ENCODE assay signal across 3 cellular contexts in the genomic region with DNA sequence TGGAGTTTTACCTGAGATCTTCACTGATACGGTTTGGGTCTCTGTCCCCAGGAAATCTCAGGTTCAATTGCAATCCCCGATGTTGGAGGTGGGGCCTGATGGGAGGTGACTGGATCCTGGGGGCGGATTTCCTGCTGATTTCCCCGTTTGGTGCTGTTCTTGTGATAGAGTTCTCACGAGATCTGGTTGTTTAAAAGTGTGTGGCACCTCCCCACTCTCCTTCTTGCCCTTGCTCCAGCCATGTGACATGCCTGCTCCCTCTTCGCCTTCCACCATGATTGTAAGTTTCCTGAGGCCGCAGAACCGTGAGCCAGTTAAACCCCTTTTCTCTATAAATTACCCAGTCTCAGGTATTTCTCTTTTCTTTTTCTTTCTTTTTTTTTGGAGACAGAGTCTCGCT.
TF ChIP-seq lines count a peak whose summit lies in the region.

No MANE protein-coding gene starts in this region.

TF ChIP-seq in A549, 52 proteins besides CTCF, POLR2A, EP300 and RAD21:
- no peak for TF ChIP-seq HEYL (CRISPR knock-in tag; IDR thresholded peaks at IDR 0.05)
- no peak for TF ChIP-seq CHD2 (IDR thresholded peaks at IDR 0.05; ENCODE audit: low read length, partially characterized antibody)
- no peak for TF ChIP-seq ATOH8 (CRISPR knock-in tag; IDR thresholded peaks at IDR 0.05; ENCODE audit: low read depth)
- no peak for TF ChIP-seq RCOR1 (IDR thresholded peaks at IDR 0.05; ENCODE audit: low read depth, low read length)
- TF ChIP-seq HOXA7 (CRISPR knock-in tag; IDR thresholded peaks at IDR 0.05): no peak
- TF ChIP-seq MAZ (IDR thresholded peaks at IDR 0.05; ENCODE audit: borderline replicate concordance, low read depth, low read length): no peak
- TF ChIP-seq HOXB5 (CRISPR knock-in tag; IDR thresholded peaks at IDR 0.05): no peak
- TF ChIP-seq SMC3 (IDR thresholded peaks at IDR 0.05): no peak
- no peak for TF ChIP-seq TFCP2L1 (CRISPR knock-in tag; IDR thresholded peaks at IDR 0.05)
- TF ChIP-seq NFE2L2 (conservative IDR thresholded peaks at IDR 0.05; ENCODE audit: low read length): no peak

TF ChIP-seq in WTC11, 78 proteins besides CTCF, POLR2A, EP300 and RAD21:
- TF ChIP-seq STAT6 (CRISPR knock-in tag; conservative IDR thresholded peaks at IDR 0.05; ENCODE audit: low read depth) (no peak), GABPB1 (CRISPR knock-in tag; IDR thresholded peaks at IDR 0.05) (no peak), NR1H2 (CRISPR knock-in tag; IDR thresholded peaks at IDR 0.05) (no peak), ATF1 (CRISPR knock-in tag; IDR thresholded peaks at IDR 0.05) (no peak), OVOL2 (CRISPR knock-in tag; IDR thresholded peaks at IDR 0.05; ENCODE audit: borderline replicate concordance) (no peak), TEAD1 (CRISPR knock-in tag; IDR thresholded peaks at IDR 0.05) (no peak), CDX4 (CRISPR knock-in tag; IDR thresholded peaks at IDR 0.05; ENCODE audit: borderline replicate concordance) (no peak), USF2 (CRISPR knock-in tag; IDR thresholded peaks at IDR 0.05) (no peak), ZBTB21 (CRISPR knock-in tag; IDR thresholded peaks at IDR 0.05; ENCODE audit: borderline replicate concordance) (no peak), SMAD4 (CRISPR knock-in tag; IDR thresholded peaks at IDR 0.05) (no peak), CBFB (CRISPR knock-in tag; IDR thresholded peaks at IDR 0.05; ENCODE audit: low read depth) (no peak)
- TF ChIP-seq, protein P1, sequence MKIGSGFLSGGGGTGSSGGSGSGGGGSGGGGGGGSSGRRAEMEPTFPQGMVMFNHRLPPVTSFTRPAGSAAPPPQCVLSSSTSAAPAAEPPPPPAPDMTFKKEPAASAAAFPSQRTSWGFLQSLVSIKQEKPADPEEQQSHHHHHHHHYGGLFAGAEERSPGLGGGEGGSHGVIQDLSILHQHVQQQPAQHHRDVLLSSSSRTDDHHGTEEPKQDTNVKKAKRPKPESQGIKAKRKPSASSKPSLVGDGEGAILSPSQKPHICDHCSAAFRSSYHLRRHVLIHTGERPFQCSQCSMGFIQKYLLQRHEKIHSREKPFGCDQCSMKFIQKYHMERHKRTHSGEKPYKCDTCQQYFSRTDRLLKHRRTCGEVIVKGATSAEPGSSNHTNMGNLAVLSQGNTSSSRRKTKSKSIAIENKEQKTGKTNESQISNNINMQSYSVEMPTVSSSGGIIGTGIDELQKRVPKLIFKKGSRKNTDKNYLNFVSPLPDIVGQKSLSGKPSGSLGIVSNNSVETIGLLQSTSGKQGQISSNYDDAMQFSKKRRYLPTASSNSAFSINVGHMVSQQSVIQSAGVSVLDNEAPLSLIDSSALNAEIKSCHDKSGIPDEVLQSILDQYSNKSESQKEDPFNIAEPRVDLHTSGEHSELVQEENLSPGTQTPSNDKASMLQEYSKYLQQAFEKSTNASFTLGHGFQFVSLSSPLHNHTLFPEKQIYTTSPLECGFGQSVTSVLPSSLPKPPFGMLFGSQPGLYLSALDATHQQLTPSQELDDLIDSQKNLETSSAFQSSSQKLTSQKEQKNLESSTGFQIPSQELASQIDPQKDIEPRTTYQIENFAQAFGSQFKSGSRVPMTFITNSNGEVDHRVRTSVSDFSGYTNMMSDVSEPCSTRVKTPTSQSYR (CRISPR knock-in tag; IDR thresholded peaks at IDR 0.05): no peak
- TF ChIP-seq, protein P2, sequence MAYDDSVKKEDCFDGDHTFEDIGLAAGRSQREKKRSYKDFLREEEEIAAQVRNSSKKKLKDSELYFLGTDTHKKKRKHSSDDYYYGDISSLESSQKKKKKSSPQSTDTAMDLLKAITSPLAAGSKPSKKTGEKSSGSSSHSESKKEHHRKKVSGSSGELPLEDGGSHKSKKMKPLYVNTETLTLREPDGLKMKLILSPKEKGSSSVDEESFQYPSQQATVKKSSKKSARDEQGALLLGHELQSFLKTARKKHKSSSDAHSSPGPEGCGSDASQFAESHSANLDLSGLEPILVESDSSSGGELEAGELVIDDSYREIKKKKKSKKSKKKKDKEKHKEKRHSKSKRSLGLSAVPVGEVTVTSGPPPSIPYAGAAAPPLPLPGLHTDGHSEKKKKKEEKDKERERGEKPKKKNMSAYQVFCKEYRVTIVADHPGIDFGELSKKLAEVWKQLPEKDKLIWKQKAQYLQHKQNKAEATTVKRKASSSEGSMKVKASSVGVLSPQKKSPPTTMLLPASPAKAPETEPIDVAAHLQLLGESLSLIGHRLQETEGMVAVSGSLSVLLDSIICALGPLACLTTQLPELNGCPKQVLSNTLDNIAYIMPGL (CRISPR knock-in tag; IDR thresholded peaks at IDR 0.05): no peak

TF ChIP-seq in HepG2, 621 proteins besides CTCF, POLR2A, EP300 and RAD21:
- TF ChIP-seq ZNF605 (CRISPR knock-in tag; IDR thresholded peaks at IDR 0.05) (no peak), NFE2L1 (CRISPR knock-in tag; IDR thresholded peaks at IDR 0.05; ENCODE audit: borderline replicate concordance) (no peak), HMG20A (CRISPR knock-in tag; IDR thresholded peaks at IDR 0.05; ENCODE audit: borderline replicate concordance) (no peak), ZNF576 (CRISPR knock-in tag; IDR thresholded peaks at IDR 0.05) (no peak), ZNF264 (CRISPR knock-in tag; IDR thresholded peaks at IDR 0.05) (no peak), MYNN (CRISPR knock-in tag; IDR thresholded peaks at IDR 0.05; ENCODE audit: low read depth) (no peak), ZNF713 (CRISPR knock-in tag; IDR thresholded peaks at IDR 0.05) (no peak)
